ENCODE assay signal across 18 cellular contexts in genomic region chr3:46133285-46133684, GRCh38.
DNase-seq lines count a peak whose midpoint lies in the region; ATAC-seq and TF ChIP-seq lines count a peak whose summit lies in the region.
"Had no signal": no experiment of that assay in that cellular context is flagged by ENCODE, and none has a peak within 500 bp of the region (broad histone marks: within the 10 kb centered on the region; RNA-seq: fewer than 3 reads in every experiment).

No MANE protein-coding gene starts in this region.

- peak overlapping the region in 1 of 2 donors; percentile 18 for H3K4me3 Mint-ChIP-seq in CD14-positive monocyte
- H3K4me3 Mint-ChIP-seq: B cell; CD4-positive, alpha-beta memory T cell; GM23338; H9 had no signal

- ATAC-seq in aorta (ENCODE audit: low FRiP score), result no peak
- ATAC-seq: GM23338, HCT116 had no signal

- no peak for TF ChIP-seq EP300 in esophagus muscularis mucosa (IDR thresholded peaks at IDR 0.05)

- peaks cover 2 to 4% of the 10 kb centered on the region in 2 donors for H3K36me3 Mint-ChIP-seq in CD14-positive monocyte
- H3K36me3 Mint-ChIP-seq: CD4-positive, alpha-beta memory T cell had no signal

- H3K4me1 ChIP-seq in esophagus muscularis mucosa (no peaks in the 10 kb centered on the region), aorta (ENCODE audit: control insufficient read depth in 1 of 2, insufficient read depth in 2 of 2, low read length in 2 of 2) (no peaks in the 10 kb centered on the region)

- DNase-seq in CD14-positive monocyte (ENCODE audit: low spot score) (no peak), MV-4-11 (lab: John Stamatoyannopoulos, UW) (peak; percentile 11), esophagus muscularis mucosa (ENCODE audit: extremely low spot score) (peak; percentile 55), NCI-H2171 (lab: John Stamatoyannopoulos, UW) (no peak), NCI-H146 (lab: John Stamatoyannopoulos, UW) (no peak), aorta (no peak)
- DNase-seq: Calu3; CD4-positive, alpha-beta memory T cell; COR-L47; DMS153; DND-41; H9 had no signal

- H3K27ac Mint-ChIP-seq in CD14-positive monocyte, result peak overlapping the region in 6 of 7 donors; percentile 50 to 92 (median 86)
- H3K27ac Mint-ChIP-seq: B cell; CD4-positive, alpha-beta memory T cell; GM23338; H9 had no signal

- H3K4me1 Mint-ChIP-seq in CD14-positive monocyte, result peaks cover 6% of the 10 kb centered on the region
- H3K4me1 Mint-ChIP-seq: GM23338, H9 had no signal

- peaks cover 0 to 4% (median 0%) of the 10 kb centered on the region in 7 donors for H3K9me3 Mint-ChIP-seq in CD14-positive monocyte
- H3K9me3 Mint-ChIP-seq: CD4-positive, alpha-beta memory T cell; GM23338; H9 had no signal

- no peak overlapping the region for H3K27ac ChIP-seq in esophagus muscularis mucosa (replicated peaks in 1 of 4)
- H3K27ac ChIP-seq in aorta (ENCODE audit: low read depth in 1 of 2, low read length in 2 of 2), result no peak overlapping the region
- H3K27ac ChIP-seq: 22Rv1, BLaER1, C4-2B had no signal

- H3K27me3 ChIP-seq in esophagus muscularis mucosa, result no peaks in the 10 kb centered on the region
- no peaks in the 10 kb centered on the region for H3K27me3 ChIP-seq in aorta (ENCODE audit: control insufficient read depth in 1 of 2, insufficient read depth in 2 of 2, low read length in 1 of 2)
- H3K27me3 ChIP-seq: BLaER1 had no signal

- intact Hi-C loops in CD14-positive monocyte (cut with micrococcal nuclease), result no loop called here
- intact Hi-C loops in esophagus muscularis mucosa (cut with DNase I), result no loop called here
- intact Hi-C loops in aorta (cut with DNase I), result no loop called here

- TF ChIP-seq CTCF in CD14-positive monocyte (IDR thresholded peaks at IDR 0.05), result no peak
- no peak for TF ChIP-seq CTCF in esophagus muscularis mucosa (IDR thresholded peaks at IDR 0.05)

- no peaks in the 10 kb centered on the region for H3K36me3 ChIP-seq in esophagus muscularis mucosa
- no peaks in the 10 kb centered on the region for H3K36me3 ChIP-seq in aorta (ENCODE audit: control insufficient read depth in 1 of 2, insufficient read depth in 2 of 2, low read length in 1 of 2)
- H3K36me3 ChIP-seq: BLaER1 had no signal

- 85% methylated on average over 3 of the region's 3 CpGs for WGBS in esophagus muscularis mucosa
- WGBS in aorta, 2 donors, result 81% methylated on average over 3 of the region's 3 CpGs

- H3K27me3 Mint-ChIP-seq in CD14-positive monocyte (ENCODE audit: low read depth in 3 of 3), result peaks cover 0 to 3% (median 0%) of the 10 kb centered on the region in 3 donors
- H3K27me3 Mint-ChIP-seq: B cell; CD4-positive, alpha-beta memory T cell had no signal

- H3K4me3 ChIP-seq in esophagus muscularis mucosa (no peak overlapping the region), aorta (ENCODE audit: low read length in 2 of 2) (no peak overlapping the region)
- H3K4me3 ChIP-seq: BLaER1, GM23338 had no signal

- H3K9me3 ChIP-seq in esophagus muscularis mucosa (no peaks in the 10 kb centered on the region), aorta (ENCODE audit: control insufficient read depth, low read length) (no peaks in the 10 kb centered on the region)
- H3K9me3 ChIP-seq: BLaER1 had no signal

- TF ChIP-seq POLR2A in esophagus muscularis mucosa (IDR thresholded peaks at IDR 0.05; ENCODE audit: low read depth), result no peak

Comparison
In these comparisons a context has a peak if more than half of its experiments do, and no peak if none do; other contexts are left out.
1. DNase-seq: peak in MV-4-11 (single experiment) and esophagus muscularis mucosa (single experiment); none in CD14-positive monocyte (single experiment), NCI-H2171 (single experiment), NCI-H146 (single experiment) and aorta (0 of 2).